Comparison of ENCODE assay signal across 25 cellular contexts in the genomic region with DNA sequence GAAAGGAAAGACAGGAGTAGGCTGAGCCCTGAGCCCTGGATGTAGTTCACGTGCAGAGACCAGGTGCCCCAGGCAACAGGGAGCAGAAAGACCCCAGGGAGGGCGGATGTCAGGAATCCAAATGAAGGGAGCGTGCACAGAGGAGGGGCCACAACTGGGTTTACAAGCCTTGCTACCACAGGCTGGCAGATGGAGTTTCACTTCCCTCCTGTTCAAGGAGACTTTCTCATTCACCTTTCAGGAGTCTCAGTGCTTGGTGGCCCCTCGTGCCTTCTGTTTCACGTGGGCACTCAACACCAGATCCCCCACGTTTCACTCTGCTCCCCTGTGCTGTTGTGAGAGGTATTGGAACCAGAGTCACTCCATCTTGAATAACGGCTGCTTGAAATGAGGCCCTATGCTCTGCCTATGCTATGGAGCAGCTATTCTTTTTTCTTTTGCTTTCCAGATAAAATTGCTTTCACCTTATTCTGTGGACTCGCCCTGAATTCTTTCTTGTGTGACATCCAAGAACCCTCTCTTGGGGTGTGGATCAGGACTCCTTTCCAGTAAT.
DNase-seq lines count a peak whose midpoint lies in the region; ATAC-seq, FAIRE-seq and TF ChIP-seq lines count a peak whose summit lies in the region.
"Had no signal": no experiment of that assay in that cellular context is flagged by ENCODE, and none has a peak within 500 bp of the region (broad histone marks: within the 10 kb centered on the region; RNA-seq: fewer than 3 reads in every experiment).

No MANE protein-coding gene starts in this region.

- no peaks in the 10 kb centered on the region for H3K79me1 ChIP-seq in IMR-90 (ENCODE audit: low read depth in 1 of 2, low read length in 2 of 2)

- intact Hi-C loops in IMR-90 (cut with micrococcal nuclease) (no loop called here), OCI-LY7 (cut with micrococcal nuclease; ENCODE audit: unreplicated experiment) (no loop called here)

- no peak overlapping the region for H3K9ac ChIP-seq in IMR-90 (ENCODE audit: low read depth, low read length)

- TF ChIP-seq RAD21 in IMR-90 (IDR thresholded peaks at IDR 0.05; ENCODE audit: low read length) = no peak

- H3K4me3 ChIP-seq in IMR-90 (ENCODE audit: insufficient read depth, low read depth, low read length) (no peak overlapping the region), OCI-LY7 (ENCODE audit: low read depth, low read length, poor library complexity, severe bottlenecking) (no peak overlapping the region)

- no peaks in the 10 kb centered on the region for H3K36me3 ChIP-seq in IMR-90 (ENCODE audit: control insufficient read depth, insufficient read depth, low read length)
- H3K36me3 ChIP-seq in OCI-LY7 (ENCODE audit: insufficient read depth, low read length) = no peaks in the 10 kb centered on the region

- BruUV-seq in IMR-90 (replicated peaks; lab: Mats Ljungman, UMichigan) (no TSS peak), OCI-LY7 (replicated peaks; lab: Mats Ljungman, UMichigan) (no TSS peak)

- H2BK120ac ChIP-seq in IMR-90 (ENCODE audit: low read depth, low read length) = no peak overlapping the region

- no peak overlapping the region for H3K4ac ChIP-seq in IMR-90 (ENCODE audit: low read depth, low read length)

- H3K18ac ChIP-seq in IMR-90 (ENCODE audit: low read depth, low read length) = no peak overlapping the region

- dilution Hi-C loops in IMR-90 (cut with HindIII; ENCODE audit: low sequenced_read_pairs, unreplicated experiment) = no loop called here

- H3K36me3 Mint-ChIP-seq in stimulated activated memory B cell treated with anti-CD40 and anti-IgM and Interleukin-4, amounts not matched to agents 10 μg/mL and 1 μg/mL and 100 μg/mL, for 72 hours = no peaks in the 10 kb centered on the region
- H3K36me3 Mint-ChIP-seq in activated T-helper 17 cell treated with anti-CD3 and anti-CD28 coated beads, Interleukin-2, amount 50 U/mL, for 72 hours (ENCODE audit: low read depth) = no peaks in the 10 kb centered on the region
- H3K36me3 Mint-ChIP-seq: CD8-positive, alpha-beta T cell had no signal

- DNase-seq in IMR-90 (no peak), OCI-LY7 (ENCODE audit: low spot score) (peak; percentile 4), ecto neural progenitor cell (ENCODE audit: low spot score) (no peak), urothelium cell line (ENCODE audit: low spot score) (no peak)
- DNase-seq: Caco-2; CD8-positive, alpha-beta T cell; H7; Kasumi-1; NCI-H1048; NCI-H1417 treated with DMSO at 0.1 percent for 48 hours; NCI-H1694 treated with DMSO at 0.1 percent for 48 hours; NCI-H2081; NCI-H2171; NCI-H345; NCI-H510A treated with DMSO at 0.1 percent for 48 hours; NCI-H748 treated with DMSO at 0.1 percent for 48 hours; SHP77 treated with DMSO at 0.1 percent for 48 hours had no signal

- H3K4me1 ChIP-seq in IMR-90 (ENCODE audit: control insufficient read depth, insufficient read depth, low read length) (no peaks in the 10 kb centered on the region), OCI-LY7 (ENCODE audit: insufficient read depth, low read length, poor library complexity, severe bottlenecking) (no peaks in the 10 kb centered on the region)
- H3K4me1 ChIP-seq: Caco-2 had no signal

- 0 out of 2 replicates have a peak overlapping the region, but pooled peaks have one; percentile 12 for H2AK5ac ChIP-seq in IMR-90 (ENCODE audit: low read depth, low read length)

- no peak overlapping the region for H2BK15ac ChIP-seq in IMR-90 (ENCODE audit: low read depth, low read length)

- H4K8ac ChIP-seq in IMR-90 (ENCODE audit: low read depth in 2 of 2, low read length in 2 of 2) = no peak overlapping the region

- H3K27me3 Mint-ChIP-seq in stimulated activated memory B cell treated with anti-CD40 and anti-IgM and Interleukin-4, amounts not matched to agents 10 μg/mL and 1 μg/mL and 100 μg/mL, for 72 hours = no peaks in the 10 kb centered on the region
- H3K27me3 Mint-ChIP-seq in activated T-helper 17 cell treated with anti-CD3 and anti-CD28 coated beads, Interleukin-2, amount 50 U/mL, for 72 hours = peaks cover 3% of the 10 kb centered on the region
- H3K27me3 Mint-ChIP-seq: B cell had no signal

- no peaks in the 10 kb centered on the region for H4K20me1 ChIP-seq in IMR-90 (ENCODE audit: insufficient read depth, low read length)
- H4K20me1 ChIP-seq in OCI-LY7 (ENCODE audit: insufficient read depth, low read length) = no peaks in the 10 kb centered on the region

- no peak overlapping the region for H2BK5ac ChIP-seq in IMR-90 (ENCODE audit: low read depth, low read length, poor library complexity, severe bottlenecking)

- TF ChIP-seq CTCF in IMR-90 (conservative IDR thresholded peaks at IDR 0.05; ENCODE audit: low read depth, low read length) (no peak), OCI-LY7 (conservative IDR thresholded peaks at IDR 0.05; ENCODE audit: low read length) (no peak)

- no peak overlapping the region for H4K91ac ChIP-seq in IMR-90 (ENCODE audit: insufficient read depth, low read depth, low read length)

- H4K5ac ChIP-seq in IMR-90 (ENCODE audit: low read depth, low read length) = no peak overlapping the region

- H3K56ac ChIP-seq in IMR-90 (ENCODE audit: extremely low read depth, insufficient read depth, low read length) = no peak overlapping the region

- no peak overlapping the region for H3K27ac Mint-ChIP-seq in stimulated activated memory B cell treated with anti-CD40 and anti-IgM and Interleukin-4, amounts not matched to agents 10 μg/mL and 1 μg/mL and 100 μg/mL, for 72 hours
- H3K27ac Mint-ChIP-seq in activated T-helper 17 cell treated with anti-CD3 and anti-CD28 coated beads, Interleukin-2, amount 50 U/mL, for 72 hours = no peak overlapping the region
- H3K27ac Mint-ChIP-seq: B cell; CD8-positive, alpha-beta T cell had no signal

- H3K23ac ChIP-seq in IMR-90 (ENCODE audit: low read depth, low read length) = no peak overlapping the region

- no peak overlapping the region for H3K14ac ChIP-seq in IMR-90 (replicated peaks; ENCODE audit: low read depth, low read length)

- H3K4me3 Mint-ChIP-seq in stimulated activated memory B cell treated with anti-CD40 and anti-IgM and Interleukin-4, amounts not matched to agents 10 μg/mL and 1 μg/mL and 100 μg/mL, for 72 hours = no peak overlapping the region
- no peak overlapping the region for H3K4me3 Mint-ChIP-seq in activated T-helper 17 cell treated with anti-CD3 and anti-CD28 coated beads, Interleukin-2, amount 50 U/mL, for 72 hours
- H3K4me3 Mint-ChIP-seq: B cell; CD8-positive, alpha-beta T cell had no signal

- no peak overlapping the region for H2AK9ac ChIP-seq in IMR-90 (replicated peaks; ENCODE audit: low read depth, low read length, poor library complexity)

- no peaks in the 10 kb centered on the region for H3K27me3 ChIP-seq in IMR-90 (ENCODE audit: control insufficient read depth, insufficient read depth, low read length)

- 89% methylated on average over 3 of the region's 8 CpGs; no CpG with 5 or more reads in 1 of the 2 experiments for WGBS in IMR-90 (ENCODE audit: extremely low coverage in 2 of 2, insufficient read length in 1 of 2), 2 experiments

- H3K9me3 ChIP-seq in IMR-90 (ENCODE audit: control insufficient read depth, insufficient read depth, low read length) (no peaks in the 10 kb centered on the region), OCI-LY7 (ENCODE audit: low read length) (0 out of 2 replicates have a peak, but pooled peaks cover 10% of the 10 kb centered on the region)
- H3K9me3 ChIP-seq: Caco-2 had no signal

- H3K9me3 Mint-ChIP-seq in stimulated activated memory B cell treated with anti-CD40 and anti-IgM and Interleukin-4, amounts not matched to agents 10 μg/mL and 1 μg/mL and 100 μg/mL, for 72 hours = peaks cover 6% of the 10 kb centered on the region
- peaks cover 8% of the 10 kb centered on the region for H3K9me3 Mint-ChIP-seq in activated T-helper 17 cell treated with anti-CD3 and anti-CD28 coated beads, Interleukin-2, amount 50 U/mL, for 72 hours

- no peaks in the 10 kb centered on the region for H3K4me1 Mint-ChIP-seq in stimulated activated memory B cell treated with anti-CD40 and anti-IgM and Interleukin-4, amounts not matched to agents 10 μg/mL and 1 μg/mL and 100 μg/mL, for 72 hours
- H3K4me1 Mint-ChIP-seq in activated T-helper 17 cell treated with anti-CD3 and anti-CD28 coated beads, Interleukin-2, amount 50 U/mL, for 72 hours = no peaks in the 10 kb centered on the region
- H3K4me1 Mint-ChIP-seq: B cell had no signal

- TF ChIP-seq POLR2A in IMR-90 (IDR thresholded peaks at IDR 0.05; ENCODE audit: low read depth, low read length) = no peak

- H2BK20ac ChIP-seq in IMR-90 (ENCODE audit: low read depth, low read length) = no peak overlapping the region

- H3K4me2 ChIP-seq in IMR-90 (ENCODE audit: low read depth, low read length) (no peak overlapping the region), OCI-LY7 (ENCODE audit: low read length) (no peak overlapping the region)

- no peaks in the 10 kb centered on the region; the same call in 1 of the 2 replicates for H3K9me2 ChIP-seq in OCI-LY7 (ENCODE audit: insufficient read depth, low read length)

- in situ Hi-C loops in IMR-90 (cut with MboI; ENCODE audit: low sequenced_read_pairs) = no loop called here

- CTCF ChIA-PET in IMR-90 (lab: Yijun Ruan, JAX) = no interaction called here
- CTCF ChIA-PET in OCI-LY7 (lab: Charles Lee; ENCODE audit: unreplicated experiment) = no interaction called here

- H3K27ac ChIP-seq in IMR-90 (ENCODE audit: insufficient read depth, low read length) = no peak overlapping the region
- no peak overlapping the region for H3K27ac ChIP-seq in OCI-LY7 (ENCODE audit: low read depth, low read length, poor library complexity, severe bottlenecking)
- H3K27ac ChIP-seq: C4-2B had no signal

- FAIRE-seq in urothelium cell line (lab: Jason Lieb, UNC) = no peak
- FAIRE-seq: G401.6, GM12892 had no signal

- H3K9me1 ChIP-seq in IMR-90 (ENCODE audit: insufficient read depth, low read length) = peaks cover 4% of the 10 kb centered on the region; the same call in 1 of the 2 replicates

- H3K79me2 ChIP-seq in OCI-LY7 (ENCODE audit: insufficient read depth, low read depth, low read length) = no peaks in the 10 kb centered on the region

- no peak overlapping the region for H2AFZ ChIP-seq in IMR-90 (replicated peaks; ENCODE audit: low read length, poor library complexity)
- no peak overlapping the region for H2AFZ ChIP-seq in OCI-LY7 (ENCODE audit: low read length)

- peak; percentile 62 for ATAC-seq in GM18867 (IDR thresholded peaks at IDR 0.05; ENCODE audit: unreplicated experiment)
- ATAC-seq in IMR-90 (ENCODE audit: low read depth) = no peak
- ATAC-seq in stimulated activated memory B cell treated with anti-CD40 and anti-IgM and Interleukin-4, amounts not matched to agents 10 μg/mL and 1 μg/mL and 100 μg/mL, for 72 hours = peak; percentile 36
- ATAC-seq in activated T-helper 17 cell treated with anti-CD3 and anti-CD28 coated beads, Interleukin-2, amount 50 U/mL, for 72 hours (replicated peaks) = no peak
- ATAC-seq: CD8-positive, alpha-beta T cell; Panc1 had no signal

- POLR2A ChIA-PET in IMR-90 (lab: Charles Lee; ENCODE audit: unreplicated experiment) (no interaction called here), OCI-LY7 (lab: Charles Lee) (no interaction called here)

TF ChIP-seq in IMR-90, 13 proteins besides CTCF, POLR2A, EP300 and RAD21 (continues in another document):
- TF ChIP-seq RFX5 (IDR thresholded peaks at IDR 0.05; ENCODE audit: low read depth, low read length) (no peak), CHD1 (IDR thresholded peaks at IDR 0.05; ENCODE audit: low read depth, low read length) (no peak), MAFK (IDR thresholded peaks at IDR 0.05; ENCODE audit: low read depth, low read length) (no peak)

Comparison
In these comparisons a context has a peak if more than half of its experiments do, and no peak if none do; other contexts are left out.
1. ATAC-seq: peak in GM18867 (single experiment) and stimulated activated memory B cell treated with anti-CD40 and anti-IgM and Interleukin-4, amounts not matched to agents 10 μg/mL and 1 μg/mL and 100 μg/mL, for 72 hours (single experiment); none in IMR-90 (single experiment) and activated T-helper 17 cell treated with anti-CD3 and anti-CD28 coated beads, Interleukin-2, amount 50 U/mL, for 72 hours (single experiment).